8 cellular contexts compared by ENCODE assay signal in the genomic region with DNA sequence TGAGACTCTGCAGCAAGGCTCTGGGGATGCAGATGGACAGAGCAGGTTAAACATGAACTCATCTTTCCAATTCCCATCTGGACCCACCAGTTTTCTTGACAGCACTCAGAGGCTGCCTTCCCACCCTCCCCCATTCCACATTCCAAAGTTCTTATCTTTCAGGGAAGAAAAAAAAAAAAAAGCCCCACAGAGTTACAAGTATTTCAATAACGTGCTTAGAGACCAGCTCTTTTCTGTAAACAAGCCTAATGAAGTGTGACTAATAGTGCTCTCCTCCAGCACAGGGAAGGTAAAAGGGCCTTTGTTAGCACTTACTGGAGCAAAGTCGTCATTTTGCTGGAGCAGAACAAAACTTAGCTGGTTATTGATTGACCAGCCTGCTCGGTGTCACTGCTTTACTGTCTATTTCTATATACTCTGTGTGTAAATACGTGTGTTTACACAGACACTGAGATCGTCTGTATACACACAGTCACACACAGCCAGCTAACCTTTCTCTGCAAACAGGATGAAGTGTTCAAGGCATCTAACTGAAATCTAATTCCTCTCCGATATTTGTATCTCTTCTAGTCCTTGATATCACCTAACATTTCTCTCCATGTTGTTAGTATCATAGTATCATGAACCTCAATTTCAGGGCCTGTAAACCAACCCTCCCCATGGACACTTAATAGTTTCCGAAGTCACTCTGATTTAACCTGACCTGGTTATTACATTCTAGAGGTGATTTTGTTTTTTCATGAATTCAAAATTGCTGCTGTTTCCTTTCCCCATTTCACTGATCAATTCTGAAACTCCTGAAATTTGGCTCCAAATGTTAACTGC.
DNase-seq lines count a peak whose midpoint lies in the region; ATAC-seq, FAIRE-seq and TF ChIP-seq lines count a peak whose summit lies in the region.

No MANE protein-coding gene starts in this region.

- DNase-seq in NCI-H2171 (lab: John Stamatoyannopoulos, UW): peak; percentile 67
- DNase-seq in brain microvascular endothelial cell: peak; percentile 55
- DNase-seq in kidney: no peak
- no peak for DNase-seq in tibial nerve (ENCODE audit: low spot score in 2 of 2)
- no peak for DNase-seq in HUDEP-2 (lab: John Stamatoyannopoulos, UW; ENCODE audit: unreplicated experiment in 76 of 76)
- no peak for DNase-seq in activated naive CD4-positive, alpha-beta T cell treated with anti-CD3 and anti-CD28 coated beads, Interleukin-2, amount 50 U/mL, for 72 hours (ENCODE audit: low spot score in 2 of 2)

- no peak overlapping the region for H3K4me3 ChIP-seq in brain microvascular endothelial cell (ENCODE audit: low read depth, low read length)
- H3K4me3 ChIP-seq in kidney (ENCODE audit: low read length in 2 of 2): peak overlapping the region; percentile 44 to 47
- H3K4me3 ChIP-seq in tibial nerve: no peak overlapping the region

- no peak for TF ChIP-seq EP300 in tibial nerve (IDR thresholded peaks at IDR 0.05)

- H3K27ac ChIP-seq in brain microvascular endothelial cell: peak overlapping the region; percentile 59
- peak overlapping the region; percentile 73 to 92 for H3K27ac ChIP-seq in kidney (ENCODE audit: low read depth in 2 of 2, low read length in 2 of 2)
- H3K27ac ChIP-seq in tibial nerve: peak overlapping the region in 3 of 4 donors; percentile 13 to 71 (median 42)

- H3K4me1 ChIP-seq in kidney (ENCODE audit: control insufficient read depth in 1 of 2, insufficient read depth in 1 of 2, low read depth in 1 of 2, low read length in 2 of 2) (peaks cover 39 to 72% of the 10 kb centered on the region in 2 donors), tibial nerve (peaks cover 0 to 60% (median 40%) of the 10 kb centered on the region in 4 donors)

- peak overlapping the region in 1 of 2 donors; percentile 36 for H3K9ac ChIP-seq in kidney (ENCODE audit: low read length in 2 of 2)

- H3K27ac Mint-ChIP-seq in activated naive CD4-positive, alpha-beta T cell treated with anti-CD3 and anti-CD28 coated beads, Interleukin-2, amount 50 U/mL, for 72 hours: no peak overlapping the region

- no peaks in the 10 kb centered on the region for H3K36me3 Mint-ChIP-seq in activated naive CD4-positive, alpha-beta T cell treated with anti-CD3 and anti-CD28 coated beads, Interleukin-2, amount 50 U/mL, for 72 hours

- no peak for TF ChIP-seq POLR2A in tibial nerve (IDR thresholded peaks at IDR 0.05)

- H3K9me3 Mint-ChIP-seq in activated naive CD4-positive, alpha-beta T cell treated with anti-CD3 and anti-CD28 coated beads, Interleukin-2, amount 50 U/mL, for 72 hours: no peaks in the 10 kb centered on the region

- in situ Hi-C loops in brain microvascular endothelial cell (cut with HindIII; ENCODE audit: low pct_ligation_motif_present, low sequenced_read_pairs): no loop called here

- 35 to 41% methylated on average over 7 of the region's 7 CpGs for WGBS in tibial nerve, 2 donors

- no peaks in the 10 kb centered on the region for H3K27me3 ChIP-seq in brain microvascular endothelial cell (replicated peaks)
- no peaks in the 10 kb centered on the region for H3K27me3 ChIP-seq in tibial nerve

- TF ChIP-seq CTCF in brain microvascular endothelial cell (IDR thresholded peaks at IDR 0.05; ENCODE audit: low read depth, low read length, missing control alignments): no peak
- TF ChIP-seq CTCF in kidney (IDR thresholded peaks at IDR 0.05; ENCODE audit: borderline replicate concordance, extremely low read depth, insufficient read depth): no peak
- no peak for TF ChIP-seq CTCF in tibial nerve (IDR thresholded peaks at IDR 0.05)

- H3K9me3 ChIP-seq in kidney (ENCODE audit: control insufficient read depth in 1 of 2, low read length in 2 of 2) (no peaks in the 10 kb centered on the region), tibial nerve (no peaks in the 10 kb centered on the region)

- FAIRE-seq in kidney (lab: Jason Lieb, UNC): peak; percentile 56

- intact Hi-C loops in kidney (cut with DNase I): no loop called here

- ATAC-seq in GM18868 (IDR thresholded peaks at IDR 0.05; ENCODE audit: unreplicated experiment) (peak; percentile 33), HG03159 (IDR thresholded peaks at IDR 0.05; ENCODE audit: unreplicated experiment) (no peak)
- no peak for ATAC-seq in activated naive CD4-positive, alpha-beta T cell treated with anti-CD3 and anti-CD28 coated beads, Interleukin-2, amount 50 U/mL, for 72 hours

- H3K36me3 ChIP-seq in brain microvascular endothelial cell (replicated peaks): no peaks in the 10 kb centered on the region
- no peaks in the 10 kb centered on the region for H3K36me3 ChIP-seq in kidney (ENCODE audit: control insufficient read depth in 1 of 2, insufficient read depth in 2 of 2, low read length in 2 of 2)
- no peaks in the 10 kb centered on the region for H3K36me3 ChIP-seq in tibial nerve

Comparison
In these comparisons a context has a peak if more than half of its experiments do, and no peak if none do; other contexts are left out.
1. DNase-seq: peak in NCI-H2171 (single experiment) and brain microvascular endothelial cell (single experiment); none in kidney (single experiment), tibial nerve (0 of 2), HUDEP-2 (0 of 76) and activated naive CD4-positive, alpha-beta T cell treated with anti-CD3 and anti-CD28 coated beads, Interleukin-2, amount 50 U/mL, for 72 hours (0 of 2).
2. H3K4me3 ChIP-seq: peak in kidney (2 of 2); none in brain microvascular endothelial cell (single experiment) and tibial nerve (0 of 4).
3. Peak in every context shown above with its lines, with median percentiles within 50 percentile points of each other: H3K27ac ChIP-seq.